ENCODE assay signal across 7 cellular contexts in genomic region chr10:6416892-6417512, GRCh38.
A peak's percentile ranks its signal among the peaks of the same experiment; 100 is the strongest.
DNase-seq lines count a peak whose midpoint lies in the region; ATAC-seq, FAIRE-seq and TF ChIP-seq lines count a peak whose summit lies in the region.

No MANE protein-coding gene starts in this region.

- H3K9me3 ChIP-seq in neutrophil = no peaks in the 10 kb centered on the region

- ATAC-seq in HG03095 (IDR thresholded peaks at IDR 0.05; ENCODE audit: unreplicated experiment) = no peak
- no peak for ATAC-seq in GM18858 (IDR thresholded peaks at IDR 0.05; ENCODE audit: unreplicated experiment)

- DNase-seq in GDM1 (lab: John Stamatoyannopoulos, UW) (peak; percentile 38), HTR-8/SVneo (ENCODE audit: insufficient read length, low spot score) (peak; percentile 40), SW480 (ENCODE audit: low spot score) (peak; percentile 38), fibroblast of villous mesenchyme (ENCODE audit: low read depth) (peak; percentile 66)

- TF ChIP-seq CTCF in fibroblast of villous mesenchyme (IDR thresholded peaks at IDR 0.05; ENCODE audit: insufficient read depth, low read depth, low read length) = peak; percentile 69
- TF ChIP-seq CTCF in neutrophil (IDR thresholded peaks at IDR 0.05) = peak; percentile 30

- FAIRE-seq in HTR-8/SVneo (lab: Jason Lieb, UNC) = no peak

- H3K4me3 ChIP-seq in fibroblast of villous mesenchyme (ENCODE audit: low read depth, low read length) = no peak overlapping the region
- H3K4me3 ChIP-seq in neutrophil (ENCODE audit: low read depth in 1 of 2, low read length in 1 of 2) = no peak overlapping the region

- H3K4me1 ChIP-seq in neutrophil (ENCODE audit: control insufficient read depth in 1 of 2, insufficient read depth in 1 of 2, low read depth in 1 of 2, low read length in 1 of 2) = no peaks in the 10 kb centered on the region

- no peaks in the 10 kb centered on the region for H3K36me3 ChIP-seq in neutrophil

- H3K27me3 ChIP-seq in neutrophil = no peaks in the 10 kb centered on the region

- H3K27ac ChIP-seq in neutrophil = no peak overlapping the region
